17 cellular contexts compared by ENCODE assay signal in genomic region chr17:76723812-76724211, GRCh38. TPM values are rescaled to one million over a fixed set of nuclear protein-coding genes. Genes with fewer than 3 reads are reported as not detected.
DNase-seq lines count a peak whose midpoint lies in the region; ATAC-seq and TF ChIP-seq lines count a peak whose summit lies in the region.
"Had no signal": no experiment of that assay in that cellular context is flagged by ENCODE, and none has a peak within 500 bp of the region (broad histone marks: within the 10 kb centered on the region; RNA-seq: fewer than 3 reads in every experiment).

No MANE protein-coding gene starts in this region.

- ATAC-seq in IMR-90 (ENCODE audit: low read depth) (no peak), body of pancreas (no peak), GM21717 (IDR thresholded peaks at IDR 0.05; ENCODE audit: unreplicated experiment) (no peak), GM21447 (IDR thresholded peaks at IDR 0.05; ENCODE audit: unreplicated experiment) (no peak)
- ATAC-seq: naive thymus-derived CD4-positive, alpha-beta T cell had no signal

- dilution Hi-C loops in IMR-90 (cut with HindIII; ENCODE audit: low sequenced_read_pairs, unreplicated experiment) = no loop called here

- TF ChIP-seq CTCF in IMR-90 (conservative IDR thresholded peaks at IDR 0.05; ENCODE audit: low read depth, low read length) = no peak
- TF ChIP-seq CTCF in brain (conservative IDR thresholded peaks at IDR 0.05) = no peak
- TF ChIP-seq CTCF in body of pancreas (IDR thresholded peaks at IDR 0.05) = no peak

- peaks cover 56% of the 10 kb centered on the region for H3K4me1 Mint-ChIP-seq in brain

- H3K4me1 ChIP-seq in IMR-90 (ENCODE audit: control insufficient read depth, insufficient read depth, low read length) (peaks cover 6% of the 10 kb centered on the region), skeletal muscle tissue (ENCODE audit: control insufficient read depth in 3 of 3, insufficient read depth in 3 of 3, low read length in 3 of 3) (peaks cover 30 to 34% (median 32%) of the 10 kb centered on the region in 3 donors), body of pancreas (peaks cover 54% of the 10 kb centered on the region)

- no TSS peak for BruUV-seq in IMR-90 (replicated peaks; lab: Mats Ljungman, UMichigan)

- H2BK120ac ChIP-seq in IMR-90 (ENCODE audit: low read depth, low read length) = no peak overlapping the region

- H3K27ac ChIP-seq in IMR-90 (ENCODE audit: insufficient read depth, low read length) (no peak overlapping the region), skeletal muscle tissue (ENCODE audit: low read depth, low read length) (peak overlapping the region; percentile 2), body of pancreas (no peak overlapping the region)

- H3K4me2 ChIP-seq in IMR-90 (ENCODE audit: low read depth, low read length) = no peak overlapping the region

- peaks cover 2% of the 10 kb centered on the region; the same call in 1 of the 2 replicates for H3K9me1 ChIP-seq in IMR-90 (ENCODE audit: insufficient read depth, low read length)

- H3K56ac ChIP-seq in IMR-90 (ENCODE audit: extremely low read depth, insufficient read depth, low read length) = no peak overlapping the region

- no peak overlapping the region for H3K4ac ChIP-seq in IMR-90 (ENCODE audit: low read depth, low read length)

- H4K91ac ChIP-seq in IMR-90 (ENCODE audit: insufficient read depth, low read depth, low read length) = no peak overlapping the region

- no peak overlapping the region for H2AK5ac ChIP-seq in IMR-90 (ENCODE audit: low read depth, low read length)

- no peak overlapping the region for H2AK9ac ChIP-seq in IMR-90 (replicated peaks; ENCODE audit: low read depth, low read length, poor library complexity)

- CTCF ChIA-PET in IMR-90 (lab: Yijun Ruan, JAX) = no interaction called here

- in situ Hi-C loops in IMR-90 (cut with MboI; ENCODE audit: low sequenced_read_pairs) = no loop called here

- peak overlapping the region in 1 of 5 experiments; percentile 11 for H3K27ac Mint-ChIP-seq in brain
- H3K27ac Mint-ChIP-seq: activated CD4-positive, alpha-beta memory T cell treated with anti-CD3 and anti-CD28 coated beads for 36 hours had no signal

- no peak overlapping the region for H2BK5ac ChIP-seq in IMR-90 (ENCODE audit: low read depth, low read length, poor library complexity, severe bottlenecking)

- H3K9ac ChIP-seq in IMR-90 (ENCODE audit: low read depth, low read length) (no peak overlapping the region), skeletal muscle tissue (ENCODE audit: low read depth in 1 of 3, low read length in 3 of 3) (peak overlapping the region in 1 of 3 donors; percentile 25)

- no CpG with 5 or more reads among the region's 9 CpGs for WGBS in IMR-90 (ENCODE audit: extremely low coverage in 2 of 2, insufficient read length in 1 of 2), 2 experiments
- 90 to 94% methylated on average over 9 of the region's 9 CpGs for WGBS in body of pancreas, 2 donors

- H3K4me3 ChIP-seq in IMR-90 (ENCODE audit: insufficient read depth, low read depth, low read length) (no peak overlapping the region), skeletal muscle tissue (ENCODE audit: low read length in 3 of 3) (no peak overlapping the region), body of pancreas (no peak overlapping the region)
- H3K4me3 ChIP-seq: MG63, tibial nerve had no signal

- no peak overlapping the region for H4K5ac ChIP-seq in IMR-90 (ENCODE audit: low read depth, low read length)

- H2BK20ac ChIP-seq in IMR-90 (ENCODE audit: low read depth, low read length) = no peak overlapping the region

- peak overlapping the region; percentile 71; the same call in 1 of the 2 replicates for H3K23ac ChIP-seq in IMR-90 (ENCODE audit: low read depth, low read length)

- H3K9me3 ChIP-seq in IMR-90 (ENCODE audit: control insufficient read depth, insufficient read depth, low read length) (no peaks in the 10 kb centered on the region), skeletal muscle tissue (ENCODE audit: control insufficient read depth in 3 of 3, low read length in 3 of 3) (no peaks in the 10 kb centered on the region), body of pancreas (no peaks in the 10 kb centered on the region)
- H3K9me3 ChIP-seq: MG63, tibial nerve had no signal

- H3K27me3 ChIP-seq in IMR-90 (ENCODE audit: control insufficient read depth, insufficient read depth, low read length) (no peaks in the 10 kb centered on the region), skeletal muscle tissue (ENCODE audit: control insufficient read depth in 3 of 3, insufficient read depth in 3 of 3, low read length in 3 of 3) (no peaks in the 10 kb centered on the region), body of pancreas (no peaks in the 10 kb centered on the region)
- H3K27me3 ChIP-seq: MG63, tibial nerve had no signal

- no peak overlapping the region for H2AFZ ChIP-seq in IMR-90 (replicated peaks; ENCODE audit: low read length, poor library complexity)

- H2BK15ac ChIP-seq in IMR-90 (ENCODE audit: low read depth, low read length) = no peak overlapping the region

- no peak overlapping the region for H3K18ac ChIP-seq in IMR-90 (ENCODE audit: low read depth, low read length)

- POLR2A ChIA-PET in IMR-90 (lab: Charles Lee; ENCODE audit: unreplicated experiment) = no interaction called here

- H3K36me3 ChIP-seq in IMR-90 (ENCODE audit: control insufficient read depth, insufficient read depth, low read length) = peaks cover 45% of the 10 kb centered on the region
- peaks cover 45 to 53% (median 46%) of the 10 kb centered on the region in 3 donors for H3K36me3 ChIP-seq in skeletal muscle tissue (ENCODE audit: control insufficient read depth in 3 of 3, insufficient read depth in 3 of 3, low read length in 3 of 3)
- peaks cover 12 to 37% of the 10 kb centered on the region in 2 donors for H3K36me3 ChIP-seq in body of pancreas (replicated peaks in 1 of 2; ENCODE audit: insufficient read depth in 1 of 2, low read depth in 2 of 2)

- intact Hi-C loops in IMR-90 (cut with micrococcal nuclease) (no loop called here), body of pancreas (cut with DNase I) (no loop called here)

- H4K8ac ChIP-seq in IMR-90 (ENCODE audit: low read depth in 2 of 2, low read length in 2 of 2) = no peak overlapping the region

- peaks cover 32 to 73% of the 10 kb centered on the region in 2 experiments for H3K79me1 ChIP-seq in IMR-90 (ENCODE audit: low read depth in 1 of 2, low read length in 2 of 2)

- H4K20me1 ChIP-seq in IMR-90 (ENCODE audit: insufficient read depth, low read length) = peaks cover 43% of the 10 kb centered on the region

- no peak; the same call in 1 of the 2 replicates for TF ChIP-seq POLR2A in IMR-90 (IDR thresholded peaks at IDR 0.05; ENCODE audit: low read depth, low read length)
- TF ChIP-seq POLR2A in body of pancreas (IDR thresholded peaks at IDR 0.05) = no peak

- H3K27me3 Mint-ChIP-seq in brain = peaks cover 12% of the 10 kb centered on the region
- H3K27me3 Mint-ChIP-seq: activated CD4-positive, alpha-beta memory T cell treated with anti-CD3 and anti-CD28 coated beads for 36 hours; naive thymus-derived CD4-positive, alpha-beta T cell had no signal

- H3K36me3 Mint-ChIP-seq in brain = peaks cover 65% of the 10 kb centered on the region

- H3K9me3 Mint-ChIP-seq in brain = peaks cover 0 to 2% (median 0%) of the 10 kb centered on the region in 5 experiments
- H3K9me3 Mint-ChIP-seq: activated CD4-positive, alpha-beta memory T cell treated with anti-CD3 and anti-CD28 coated beads for 36 hours; naive thymus-derived CD4-positive, alpha-beta T cell had no signal

- peak; percentile 60 for DNase-seq in activated effector memory CD4-positive, alpha-beta T cell treated with anti-CD3 and anti-CD28 coated beads, Interleukin-2, amount 50 U/mL, for 16 hours
- no peak for DNase-seq in activated effector memory CD4-positive, alpha-beta T cell treated with Interleukin-2 at 50 U/mL for 16 hours
- DNase-seq in IMR-90 (no peak), body of pancreas (no peak)
- DNase-seq: activated CD4-positive, alpha-beta memory T cell treated with anti-CD3 and anti-CD28 coated beads for 36 hours; aorta; H7; hypothalamus; kidney; MG63; naive thymus-derived CD4-positive, alpha-beta T cell; NCI-H2227 treated with DMSO at 0.1 percent for 48 hours had no signal

- no peak for TF ChIP-seq RAD21 in IMR-90 (IDR thresholded peaks at IDR 0.05; ENCODE audit: low read length)

- H3K14ac ChIP-seq in IMR-90 (replicated peaks; ENCODE audit: low read depth, low read length) = no peak overlapping the region

- H3K4me3 Mint-ChIP-seq in brain = peak overlapping the region in 3 of 5 experiments; percentile 84 to 91 (median 88)

RNA-seq across cellular contexts. Expression of gene JMJD6, which starts 2.6 kb away (rescaled TPM):
- 24.4 and 31.9 TPM in 2 replicates for total RNA-seq in IMR-90 (2012; rRNA removed)
- 30.9 and 33.7 TPM in 2 replicates for polyA plus RNA-seq in IMR-90 (2012; rRNA removed)
- polyA plus RNA-seq in IMR-90 (2012; cell fraction: cytosol; rRNA removed) = 23.6 and 45.5 TPM in 2 replicates
- polyA plus RNA-seq in IMR-90 (2012; cell fraction: nucleus; rRNA removed; ENCODE audit: low replicate concordance) = 69.5 and 77.5 TPM in 2 replicates
- 29.4 TPM for polyA plus RNA-seq in brain (ENCODE audit: insufficient read depth, low read depth, low replicate concordance)
- total RNA-seq in skeletal muscle tissue = 6.8 TPM
- 10 to 100 TPM; 15.2 to 20.0 TPM for total RNA-seq in body of pancreas

RNA-seq across cellular contexts. Expression of gene METTL23, which starts 2.8 kb away (rescaled TPM):
- total RNA-seq in IMR-90 (2012; rRNA removed) (18.8 and 19.7 TPM in 2 replicates), skeletal muscle tissue (19.3 TPM), body of pancreas (10 to 100 TPM; 25.9 to 44.2 TPM)
- polyA plus RNA-seq in IMR-90 (2012; rRNA removed) (32.1 and 36.5 TPM in 2 replicates), brain (ENCODE audit: insufficient read depth, low read depth, low replicate concordance) (46.2 TPM)
- 21.1 and 22.1 TPM in 2 replicates for polyA plus RNA-seq in IMR-90 (2012; cell fraction: cytosol; rRNA removed)
- polyA plus RNA-seq in IMR-90 (2012; cell fraction: nucleus; rRNA removed; ENCODE audit: low replicate concordance) = 19.5 and 49.1 TPM in 2 replicates

RNA-seq across cellular contexts. Expression of gene MXRA7, which starts 13.0 kb away (rescaled TPM):
- 169 and 231 TPM in 2 replicates for total RNA-seq in IMR-90 (2012; rRNA removed)
- polyA plus RNA-seq in IMR-90 (2012; rRNA removed) = 148 and 168 TPM in 2 replicates
- polyA plus RNA-seq in IMR-90 (2012; cell fraction: cytosol; rRNA removed) = 104 and 544 TPM in 2 replicates
- polyA plus RNA-seq in IMR-90 (2012; cell fraction: nucleus; rRNA removed; ENCODE audit: low replicate concordance) = 20.0 and 91.8 TPM in 2 replicates
- polyA plus RNA-seq in brain (ENCODE audit: insufficient read depth, low read depth, low replicate concordance) = 119 TPM
- 75.7 TPM for total RNA-seq in skeletal muscle tissue
- 10 to 100 TPM; 71.9 to 87.4 TPM for total RNA-seq in body of pancreas

RNA-seq across cellular contexts. Expression of gene SRSF2, which starts 13.3 kb away (rescaled TPM):
- total RNA-seq in IMR-90 (2012; rRNA removed) (71.7 and 98.0 TPM in 2 replicates), skeletal muscle tissue (52.2 TPM), body of pancreas (100 to 1,000 TPM; 258 to 301 TPM)
- polyA plus RNA-seq in IMR-90 (2012; rRNA removed) (296 and 441 TPM in 2 replicates), brain (ENCODE audit: insufficient read depth, low read depth, low replicate concordance) (112 TPM)
- 200 and 504 TPM in 2 replicates for polyA plus RNA-seq in IMR-90 (2012; cell fraction: cytosol; rRNA removed)
- 395 and 1,583 TPM in 2 replicates for polyA plus RNA-seq in IMR-90 (2012; cell fraction: nucleus; rRNA removed; ENCODE audit: low replicate concordance)

RNA-seq across cellular contexts. Expression of gene MFSD11, which starts 14.1 kb away (rescaled TPM):
- total RNA-seq in IMR-90 (2012; rRNA removed) (16.1 and 16.4 TPM in 2 replicates), skeletal muscle tissue (76.7 TPM), body of pancreas (10 to 100 TPM in 1 of 2 donors, 1 to 10 TPM in 1; 7.6 to 16.6 TPM)
- polyA plus RNA-seq in IMR-90 (2012; rRNA removed) (9.8 and 12.3 TPM in 2 replicates), brain (ENCODE audit: insufficient read depth, low read depth, low replicate concordance) (13.7 TPM)
- 7.3 and 11.1 TPM in 2 replicates for polyA plus RNA-seq in IMR-90 (2012; cell fraction: cytosol; rRNA removed)
- polyA plus RNA-seq in IMR-90 (2012; cell fraction: nucleus; rRNA removed; ENCODE audit: low replicate concordance) = 10.6 and 14.3 TPM in 2 replicates
